8 cellular contexts compared by ENCODE assay signal in genomic region chr17:18858567-18859245, GRCh38. TPM values are rescaled to one million over a fixed set of nuclear protein-coding genes. Genes with fewer than 3 reads are reported as not detected.
DNase-seq lines count a peak whose midpoint lies in the region; ATAC-seq and TF ChIP-seq lines count a peak whose summit lies in the region.

No MANE protein-coding gene starts in this region.

- CTCF ChIA-PET in naive thymus-derived CD4-positive, alpha-beta T cell (lab: Charles Lee), result interaction anchor here (0.7 to 1.5 kb wide), 2 partner anchors 35 to 102 kb away, joined by 3 to 4 read pairs; no protein-coding TSS in a partner anchor

- H3K36me3 Mint-ChIP-seq in naive thymus-derived CD4-positive, alpha-beta T cell, result peaks cover 0 to 8% (median 4%) of the 10 kb centered on the region in 5 donors

- H3K4me1 ChIP-seq in BE2C (no peaks in the 10 kb centered on the region), colonic mucosa (no peaks in the 10 kb centered on the region)
- peaks cover 18 to 28% of the 10 kb centered on the region in 2 donors for H3K4me1 ChIP-seq in naive thymus-derived CD4-positive, alpha-beta T cell (ENCODE audit: control insufficient read depth in 2 of 2, insufficient read depth in 2 of 2, low read length in 2 of 2)

- no peak for ATAC-seq in naive thymus-derived CD4-positive, alpha-beta T cell
- ATAC-seq in HG03108 (IDR thresholded peaks at IDR 0.05; ENCODE audit: unreplicated experiment), result no peak

- H3K27ac Mint-ChIP-seq in naive thymus-derived CD4-positive, alpha-beta T cell, result peak overlapping the region; percentile 71 to 93 (median 89)

- H3K36me3 ChIP-seq in BE2C (no peaks in the 10 kb centered on the region), colonic mucosa (no peaks in the 10 kb centered on the region)
- H3K36me3 ChIP-seq in naive thymus-derived CD4-positive, alpha-beta T cell (ENCODE audit: control insufficient read depth in 2 of 3, insufficient read depth in 3 of 3, low read length in 3 of 3), result peaks cover 0 to 5% (median 0%) of the 10 kb centered on the region in 3 experiments

- H3K27me3 ChIP-seq in BE2C (no peaks in the 10 kb centered on the region), colonic mucosa (no peaks in the 10 kb centered on the region)
- H3K27me3 ChIP-seq in naive thymus-derived CD4-positive, alpha-beta T cell (ENCODE audit: control insufficient read depth in 2 of 2, insufficient read depth in 2 of 2, low read length in 2 of 2), result no peaks in the 10 kb centered on the region

- H3K9me3 Mint-ChIP-seq in naive thymus-derived CD4-positive, alpha-beta T cell, result peaks cover 0 to 1% (median 0%) of the 10 kb centered on the region in 11 donors

- intact Hi-C loops in colonic mucosa (cut with DNase I), result no loop called here
- intact Hi-C loops in naive thymus-derived CD4-positive, alpha-beta T cell (cut with micrococcal nuclease), result loop anchor here (1.0 to 10.0 kb wide), 12 partner anchors 43 to 1264 kb away; partner anchors contain the start of genes MAPK7 (in 2 of the 2), ALDH3A2 (in 1 of the 2), ALKBH5 (in 1 of the 2) and ATPAF2 (in 1 of the 2)

- peak overlapping the region; percentile 84 to 94 (median 90) for H3K4me3 Mint-ChIP-seq in naive thymus-derived CD4-positive, alpha-beta T cell

- TF ChIP-seq CTCF in BE2C (IDR thresholded peaks at IDR 0.05; ENCODE audit: low read depth, low read length), result no peak
- no peak for TF ChIP-seq CTCF in colonic mucosa (IDR thresholded peaks at IDR 0.05)

- no peak for DNase-seq in BE2C
- no peak for DNase-seq in Jurkat, Clone E6-1 (ENCODE audit: low read depth, low spot score)
- no peak for DNase-seq in colonic mucosa
- DNase-seq in naive thymus-derived CD4-positive, alpha-beta T cell, result no peak
- no peak for DNase-seq in NCI-H510A treated with DMSO at 0.1 percent for 48 hours (lab: John Stamatoyannopoulos, UW)
- DNase-seq in SW 1271 (lab: John Stamatoyannopoulos, UW), result no peak
- no peak for DNase-seq in AG08396 (ENCODE audit: low spot score)

- H3K4me3 ChIP-seq in BE2C (ENCODE audit: low read depth, low read length) (peak overlapping the region; percentile 76), colonic mucosa (peak overlapping the region; percentile 95)
- peak overlapping the region; percentile 75 for H3K4me3 ChIP-seq in Jurkat, Clone E6-1 (ENCODE audit: low read length)
- H3K4me3 ChIP-seq in naive thymus-derived CD4-positive, alpha-beta T cell (ENCODE audit: low read length), result peak overlapping the region; percentile 63

- H3K9me3 ChIP-seq in BE2C (no peaks in the 10 kb centered on the region), colonic mucosa (no peaks in the 10 kb centered on the region)
- no peaks in the 10 kb centered on the region for H3K9me3 ChIP-seq in naive thymus-derived CD4-positive, alpha-beta T cell (ENCODE audit: control insufficient read depth in 2 of 3, low read length in 3 of 3)

- POLR2A ChIA-PET in naive thymus-derived CD4-positive, alpha-beta T cell (lab: Charles Lee), result interaction anchor here (0.8 to 2.4 kb wide), 8 partner anchors 9 to 100 kb away, joined by 3 to 13 read pairs (median 4); no protein-coding TSS in a partner anchor

- H3K9ac ChIP-seq in colonic mucosa (ENCODE audit: low read depth in 2 of 2, low read length in 2 of 2), result peak overlapping the region; percentile 65 to 85

- H3K4me1 Mint-ChIP-seq in naive thymus-derived CD4-positive, alpha-beta T cell, result peaks cover 30 to 71% (median 59%) of the 10 kb centered on the region in 7 donors

- peak overlapping the region; percentile 81 for H3K27ac ChIP-seq in colonic mucosa
- peak overlapping the region; percentile 89 for H3K27ac ChIP-seq in naive thymus-derived CD4-positive, alpha-beta T cell (ENCODE audit: low read depth, low read length)

- no peaks in the 10 kb centered on the region for H3K27me3 Mint-ChIP-seq in naive thymus-derived CD4-positive, alpha-beta T cell

RNA-seq across cellular contexts. Expression of gene PRPSAP2, which starts 0.8 kb away (rescaled TPM):
- polyA plus RNA-seq in BE2C (2012; ENCODE audit: insufficient read depth, insufficient read length, low read depth), result 23.4 TPM
- 58.1 TPM for polyA plus RNA-seq in Jurkat, Clone E6-1 (2012; ENCODE audit: insufficient read depth, insufficient read length)
- total RNA-seq in colonic mucosa, result 10 to 100 TPM; 34.8 to 35.9 TPM
- 10 to 100 TPM; 31.4 to 64.4 (median 59.4) TPM for total RNA-seq in naive thymus-derived CD4-positive, alpha-beta T cell
- polyA plus RNA-seq in naive thymus-derived CD4-positive, alpha-beta T cell, result 10 to 100 TPM; 48.1 to 63.0 TPM
